ENCODE assay signal across 15 cellular contexts in the genomic region with DNA sequence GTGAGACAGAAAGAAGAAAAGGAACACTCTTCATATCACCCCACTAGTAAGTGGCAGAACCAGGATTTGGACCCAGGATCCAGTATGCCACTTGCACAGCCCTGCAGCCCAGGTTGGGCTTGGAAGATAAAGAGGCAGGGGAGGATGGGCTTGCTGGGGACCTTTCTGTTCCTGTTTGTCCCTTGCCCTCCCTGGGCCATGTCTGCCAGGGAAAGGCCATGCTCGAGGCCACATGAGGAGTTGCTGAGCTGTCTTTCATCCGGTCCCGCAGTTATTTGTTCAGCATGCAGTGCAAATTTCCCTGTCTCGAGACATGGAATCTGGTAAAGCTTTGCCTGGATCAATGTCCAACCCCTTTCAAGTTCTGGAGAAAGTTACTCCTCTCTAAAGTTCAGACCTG.
"Had no signal": no experiment of that assay in that cellular context is flagged by ENCODE, and none has a peak within 500 bp of the region (broad histone marks: within the 10 kb centered on the region; RNA-seq: fewer than 3 reads in every experiment).

No MANE protein-coding gene starts in this region.

- H3K27ac ChIP-seq: colonic mucosa, hepatocyte, thyroid gland, upper lobe of right lung, vagina had no signal

- DNase-seq: colonic mucosa; dermis blood vessel endothelial cell; endodermal cell; erythroblast; foreskin melanocyte; left colon; naive B cell; nephron progenitor cell; stimulated activated CD4-positive, alpha-beta T cell treated with anti-CD3 and anti-CD28 coated beads, Interleukin-2, amount 100 ng/mL, for 48 hours; stimulated activated naive CD4-positive, alpha-beta T cell treated with Interleukin-2 at 50 U/mL for 16 hours; upper lobe of right lung had no signal

- H3K27me3 ChIP-seq: colonic mucosa, hepatocyte, thyroid gland, upper lobe of right lung, vagina had no signal

- H3K4me1 Mint-ChIP-seq: endodermal cell, naive B cell had no signal

- H3K4me3 Mint-ChIP-seq: endodermal cell, naive B cell, nephron progenitor cell had no signal

- H3K9me3 ChIP-seq: colonic mucosa, thyroid gland, upper lobe of right lung, vagina had no signal

- H3K36me3 ChIP-seq: colonic mucosa, thyroid gland, upper lobe of right lung, vagina had no signal

- H3K36me3 Mint-ChIP-seq: naive B cell had no signal

- H3K4me2 ChIP-seq: hepatocyte, smooth muscle cell had no signal

- ATAC-seq: left colon, upper lobe of right lung had no signal

- H3K4me3 ChIP-seq: colonic mucosa, hepatocyte, smooth muscle cell, thyroid gland, upper lobe of right lung, vagina had no signal

- H3K4me1 ChIP-seq: colonic mucosa, upper lobe of right lung, vagina had no signal

- H3K9me3 Mint-ChIP-seq: endodermal cell, naive B cell, nephron progenitor cell had no signal

- H3K27ac Mint-ChIP-seq: endodermal cell, naive B cell, nephron progenitor cell had no signal

- H3K79me2 ChIP-seq: hepatocyte had no signal
